Comparison of ENCODE assay signal across 8 cellular contexts in genomic region chr19:6048808-6049405, GRCh38.
DNase-seq lines count a peak whose midpoint lies in the region; ATAC-seq and FAIRE-seq lines count a peak whose summit lies in the region.

No MANE protein-coding gene starts in this region.

- no peaks in the 10 kb centered on the region for H3K9me3 ChIP-seq in skeletal muscle satellite cell (replicated peaks; ENCODE audit: low read length)

- no peaks in the 10 kb centered on the region for H3K27me3 ChIP-seq in skeletal muscle satellite cell (ENCODE audit: control insufficient read depth, insufficient read depth, low read length)

- H3K4me1 ChIP-seq in skeletal muscle satellite cell (ENCODE audit: control insufficient read depth, insufficient read depth, low read length): no peaks in the 10 kb centered on the region

- no peaks in the 10 kb centered on the region for H3K36me3 ChIP-seq in skeletal muscle satellite cell (ENCODE audit: insufficient read depth, low read length)

- H3K9ac ChIP-seq in skeletal muscle satellite cell (ENCODE audit: low read depth, low read length): no peak overlapping the region

- DNase-seq in 8988T (peak; percentile 46), GM18507 (ENCODE audit: extremely low spot score, insufficient read length, low read depth) (peak; percentile 79), NCI-H1694 (lab: John Stamatoyannopoulos, UW) (peak; percentile 74), T-helper 22 cell (ENCODE audit: low read depth) (peak; percentile 55), anterior cingulate cortex (lab: John Stamatoyannopoulos, UW) (peak in 44 of 58 donors; percentile 10 to 78 (median 42)), hepatic stellate cell (ENCODE audit: low spot score) (peak; percentile 84)

- no peak for ATAC-seq in HG02884 (IDR thresholded peaks at IDR 0.05; ENCODE audit: unreplicated experiment)

- H3K4me3 ChIP-seq in skeletal muscle satellite cell (ENCODE audit: low read length): no peak overlapping the region

- FAIRE-seq in GM18507 (lab: Jason Lieb, UNC): peak; percentile 90

- H3K4me2 ChIP-seq in skeletal muscle satellite cell (ENCODE audit: low read length): peak overlapping the region; percentile 29
